ENCODE assay signal across 8 cellular contexts in the genomic region with DNA sequence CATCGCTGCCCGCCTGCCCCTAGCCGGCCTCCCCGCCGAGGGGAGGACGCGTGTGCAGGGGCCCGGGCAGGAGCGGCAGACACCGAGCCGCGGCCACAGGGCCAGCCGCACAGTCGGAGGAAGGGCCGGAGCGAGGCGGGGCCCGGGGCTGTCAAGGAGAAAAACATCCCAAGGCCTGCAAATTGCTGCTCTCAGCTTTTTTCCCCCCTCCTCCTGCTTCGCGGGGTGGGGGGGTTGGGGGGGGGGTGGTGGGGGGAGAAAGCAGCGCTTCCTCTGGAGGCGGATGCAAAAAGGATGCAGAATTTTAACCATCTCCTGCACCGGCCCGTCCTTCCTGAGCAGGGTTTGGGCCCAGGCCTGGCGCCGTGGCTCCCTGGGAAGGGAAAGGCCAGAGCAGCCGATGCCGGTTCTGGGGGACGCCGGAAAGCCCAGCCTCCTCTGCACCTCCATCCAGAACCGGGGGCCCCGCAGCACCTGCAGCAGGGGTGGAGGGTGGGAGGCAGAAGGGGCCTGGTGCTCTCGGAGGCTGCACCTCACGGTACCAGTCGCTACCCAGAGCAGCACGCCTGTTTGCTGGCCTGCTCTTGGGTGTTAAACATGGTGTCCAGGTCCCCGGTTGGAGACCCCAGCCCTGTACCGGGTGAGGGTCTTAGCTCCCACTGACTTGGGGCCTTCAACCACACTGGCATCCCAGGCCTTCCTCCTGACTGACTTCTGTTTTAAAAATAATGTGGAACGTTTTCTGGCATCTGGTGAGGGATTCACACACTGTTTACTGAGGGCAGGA.
DNase-seq lines count a peak whose midpoint lies in the region; ATAC-seq lines count a peak whose summit lies in the region.

No MANE protein-coding gene starts in this region.

- H3K36me3 ChIP-seq in adipocyte (ENCODE audit: control insufficient read depth, insufficient read depth, low read length, severe bottlenecking), result no peaks in the 10 kb centered on the region

- H3K27me3 ChIP-seq in adipocyte (replicated peaks; ENCODE audit: control insufficient read depth, insufficient read depth, low read length), result no peaks in the 10 kb centered on the region

- H3K9ac ChIP-seq in adipocyte (ENCODE audit: low read length), result peak overlapping the region; percentile 97

- no peaks in the 10 kb centered on the region for H3K9me3 ChIP-seq in adipocyte (ENCODE audit: control insufficient read depth, low read length)

- intact Hi-C loops in cardiac septum (cut with DNase I), result loop anchor here (2.0 to 5.0 kb wide), 2 partner anchors 17 to 33 kb away; no protein-coding TSS in a partner anchor
- intact Hi-C loops in posterior vena cava (cut with DNase I), result loop anchor here in 1 of 2 donors (10.0 kb wide), 1 partner anchor 51 kb away; no protein-coding TSS in a partner anchor

- DNase-seq in NCI-H2171 treated with DMSO at 0.1 percent for 48 hours (lab: John Stamatoyannopoulos, UW) (peak; percentile 44), NCI-H2171 (lab: John Stamatoyannopoulos, UW) (no peak), NCI-H2196 (lab: John Stamatoyannopoulos, UW; ENCODE audit: unreplicated experiment) (peak; percentile 60), adipocyte (ENCODE audit: low read depth) (peak; percentile 87), cardiac septum (ENCODE audit: low spot score) (peak; percentile 85), posterior vena cava (ENCODE audit: low spot score) (peak; percentile 91)

- ATAC-seq in HG02759 (IDR thresholded peaks at IDR 0.05; ENCODE audit: unreplicated experiment), result no peak
- ATAC-seq in HG03039 (IDR thresholded peaks at IDR 0.05; ENCODE audit: unreplicated experiment), result no peak

- peaks cover 69% of the 10 kb centered on the region for H3K4me1 ChIP-seq in adipocyte (ENCODE audit: control insufficient read depth, insufficient read depth, low read length)

- H3K4me3 ChIP-seq in adipocyte (ENCODE audit: low read length), result peak overlapping the region; percentile 87
